Comparison of ENCODE assay signal across 1 cellular context in genomic region chr11:117230981-117231636, GRCh38.
TF ChIP-seq lines count a peak whose summit lies in the region.

No MANE protein-coding gene starts in this region.

TF ChIP-seq in liver, 16 proteins besides CTCF, POLR2A, EP300 and RAD21 (continued from another document):
- TF ChIP-seq REST (IDR thresholded peaks at IDR 0.05) (no peak), GABPA (IDR thresholded peaks at IDR 0.05 in 1 of 2, conservative IDR thresholded peaks at IDR 0.05 in 1 of 2) (no peak), HNF4A (conservative IDR thresholded peaks at IDR 0.05) (no peak), MAX (IDR thresholded peaks at IDR 0.05) (no peak), FOXA2 (IDR thresholded peaks at IDR 0.05) (no peak)
